ENCODE assay signal across 23 cellular contexts in genomic region chr13:114260818-114261217, GRCh38. TPM values are rescaled to one million over a fixed set of nuclear protein-coding genes. Genes with fewer than 3 reads are reported as not detected.
A peak's percentile ranks its signal among the peaks of the same experiment; 100 is the strongest.
DNase-seq lines count a peak whose midpoint lies in the region; ATAC-seq and TF ChIP-seq lines count a peak whose summit lies in the region.
"Had no signal": no experiment of that assay in that cellular context is flagged by ENCODE, and none has a peak within 500 bp of the region (broad histone marks: within the 10 kb centered on the region; RNA-seq: fewer than 3 reads in every experiment).

No MANE protein-coding gene starts in this region.

- H3K4me3 ChIP-seq in GM12865 (ENCODE audit: low read depth, low read length) (no peak overlapping the region), osteoblast (ENCODE audit: insufficient read depth, low read length) (no peak overlapping the region), lower lobe of right lung (no peak overlapping the region)
- H3K4me3 ChIP-seq: esophagus squamous epithelium, mucosa of descending colon, stomach had no signal

- H3K9me3 ChIP-seq in osteoblast (ENCODE audit: low read depth, low read length) = no peaks in the 10 kb centered on the region
- H3K9me3 ChIP-seq in lower lobe of right lung = no peaks in the 10 kb centered on the region
- H3K9me3 ChIP-seq: BE2C, esophagus squamous epithelium, mucosa of descending colon, stomach had no signal

- H3K27me3 ChIP-seq in osteoblast (ENCODE audit: insufficient read depth, low read length) (no peaks in the 10 kb centered on the region), lower lobe of right lung (ENCODE audit: low read depth) (no peaks in the 10 kb centered on the region)
- H3K27me3 ChIP-seq: BE2C, esophagus squamous epithelium, stomach had no signal

- H3K79me2 ChIP-seq in osteoblast (ENCODE audit: insufficient read depth, low read length) = peaks cover 3% of the 10 kb centered on the region

- H3K9me3 Mint-ChIP-seq in activated CD4-positive, alpha-beta T cell treated with anti-CD3 and anti-CD28 coated beads, Interleukin-2, amount 10 ng/mL, durations not matched to agents 7 days and 5 days = no peaks in the 10 kb centered on the region
- H3K9me3 Mint-ChIP-seq in WTC11 (no peaks in the 10 kb centered on the region), naive B cell (no peaks in the 10 kb centered on the region)

- no peaks in the 10 kb centered on the region for H4K20me1 ChIP-seq in osteoblast (ENCODE audit: insufficient read depth, low read length)

- H3K27ac ChIP-seq in osteoblast (ENCODE audit: low read depth, low read length) (no peak overlapping the region), lower lobe of right lung (no peak overlapping the region)
- H3K27ac ChIP-seq: esophagus squamous epithelium, stomach had no signal

- no peak overlapping the region for H3K4me3 Mint-ChIP-seq in activated CD4-positive, alpha-beta T cell treated with anti-CD3 and anti-CD28 coated beads, Interleukin-2, amount 10 ng/mL, durations not matched to agents 7 days and 5 days
- H3K4me3 Mint-ChIP-seq in WTC11 (no peak overlapping the region), naive B cell (peak overlapping the region in 4 of 8 donors; percentile 3 to 77 (median 58))

- no peaks in the 10 kb centered on the region for H3K27me3 Mint-ChIP-seq in activated CD4-positive, alpha-beta T cell treated with anti-CD3 and anti-CD28 coated beads, Interleukin-2, amount 10 ng/mL, durations not matched to agents 7 days and 5 days
- H3K27me3 Mint-ChIP-seq in WTC11 (ENCODE audit: low read depth) (no peaks in the 10 kb centered on the region), naive B cell (no peaks in the 10 kb centered on the region)

- peak overlapping the region; percentile 32 for H3K27ac Mint-ChIP-seq in activated CD4-positive, alpha-beta T cell treated with anti-CD3 and anti-CD28 coated beads, Interleukin-2, amount 10 ng/mL, durations not matched to agents 7 days and 5 days
- H3K27ac Mint-ChIP-seq in WTC11 (peak overlapping the region; percentile 29; the same call in 1 of the 2 replicates), naive B cell (peak overlapping the region in 5 of 6 donors; percentile 83 to 99 (median 89))

- H3K36me3 ChIP-seq in osteoblast (ENCODE audit: insufficient read depth, low read length) (peaks cover 78% of the 10 kb centered on the region), lower lobe of right lung (peaks cover 100% of the 10 kb centered on the region)

- no peak for ATAC-seq in WTC11
- peak; percentile 49 to 60 for ATAC-seq in naive B cell (ENCODE audit: low read depth in 2 of 2)
- no peak for ATAC-seq in lower lobe of right lung
- ATAC-seq: HCT116, Panc1, sciatic nerve had no signal

- H3K4me1 ChIP-seq in osteoblast (ENCODE audit: insufficient read depth, low read length) (peaks cover 37% of the 10 kb centered on the region), lower lobe of right lung (no peaks in the 10 kb centered on the region)
- H3K4me1 ChIP-seq: BE2C, esophagus squamous epithelium had no signal

- POLR2A ChIA-PET in activated CD4-positive, alpha-beta T cell treated with anti-CD3 and anti-CD28 coated beads, Interleukin-2, amount 10 ng/mL, durations not matched to agents 7 days and 5 days (lab: Charles Lee) = no interaction called here
- POLR2A ChIA-PET in WTC11 (lab: Charles Lee) = no interaction called here

- H2AFZ ChIP-seq in osteoblast (ENCODE audit: low read length) = no peak overlapping the region

- intact Hi-C loops in lower lobe of right lung (cut with DNase I) = no loop called here

- peaks cover 42% of the 10 kb centered on the region for H3K4me1 Mint-ChIP-seq in activated CD4-positive, alpha-beta T cell treated with anti-CD3 and anti-CD28 coated beads, Interleukin-2, amount 10 ng/mL, durations not matched to agents 7 days and 5 days
- H3K4me1 Mint-ChIP-seq in WTC11 (peaks cover 29% of the 10 kb centered on the region), naive B cell (peaks cover 36 to 52% (median 44%) of the 10 kb centered on the region in 3 donors)

- CTCF ChIA-PET in activated CD4-positive, alpha-beta T cell treated with anti-CD3 and anti-CD28 coated beads, Interleukin-2, amount 10 ng/mL, durations not matched to agents 7 days and 5 days (lab: Charles Lee) = no interaction called here
- CTCF ChIA-PET in WTC11 (lab: Charles Lee) = interaction anchor here (1.0 kb wide), 1 partner anchor 10 kb away, joined by 3 read pairs; no protein-coding TSS in a partner anchor

- TF ChIP-seq CTCF in GM12865 (IDR thresholded peaks at IDR 0.05; ENCODE audit: insufficient read depth, low read depth, low read length, missing control alignments) (no peak), WTC11 (IDR thresholded peaks at IDR 0.05) (no peak), osteoblast (IDR thresholded peaks at IDR 0.05; ENCODE audit: extremely low read depth, low read depth, low read length) (no peak), lower lobe of right lung (IDR thresholded peaks at IDR 0.05) (no peak)

- no peak overlapping the region for H3K4me2 ChIP-seq in osteoblast (ENCODE audit: insufficient read depth, low read length)

- DNase-seq in activated CD4-positive, alpha-beta T cell treated with anti-CD3 and anti-CD28 coated beads, Interleukin-2, amount 10 ng/mL, durations not matched to agents 7 days and 5 days = no peak
- DNase-seq in activated CD4-positive, alpha-beta T cell treated with anti-CD3 and anti-CD28 coated beads for 48 hours = no peak
- peak; percentile 20 for DNase-seq in GM12865 (ENCODE audit: low read depth)
- no peak for DNase-seq in WTC11 (ENCODE audit: low spot score)
- peak; percentile 25 for DNase-seq in naive B cell
- DNase-seq in T-helper 9 cell = no peak
- DNase-seq in osteoblast (ENCODE audit: insufficient read length, low spot score, missing footprints) = no peak
- no peak for DNase-seq in lower lobe of right lung
- DNase-seq: 8988T; activated CD4-positive, alpha-beta T cell treated with anti-CD3 and anti-CD28 coated beads for 1 hour; activated gamma-delta T cell; BE2C; effector CD4-positive, alpha-beta T cell; esophagus squamous epithelium; left cardiac atrium; MV-4-11; occipital lobe; stomach; trophoblast cell had no signal

- H3K36me3 Mint-ChIP-seq in activated CD4-positive, alpha-beta T cell treated with anti-CD3 and anti-CD28 coated beads, Interleukin-2, amount 10 ng/mL, durations not matched to agents 7 days and 5 days (ENCODE audit: low read depth) = peaks cover 69% of the 10 kb centered on the region
- H3K36me3 Mint-ChIP-seq in WTC11 (peaks cover 68% of the 10 kb centered on the region), naive B cell (peaks cover 9 to 32% of the 10 kb centered on the region in 2 donors)

TF ChIP-seq in WTC11, 78 proteins besides CTCF, POLR2A, EP300 and RAD21 (continues in another document):
- TF ChIP-seq ZSCAN18 (CRISPR knock-in tag; IDR thresholded peaks at IDR 0.05) (no peak), ZNF416 (CRISPR knock-in tag; IDR thresholded peaks at IDR 0.05) (no peak), HMGXB4 (CRISPR knock-in tag; IDR thresholded peaks at IDR 0.05) (no peak), ZNF396 (CRISPR knock-in tag; IDR thresholded peaks at IDR 0.05; ENCODE audit: borderline replicate concordance) (no peak), HMGA2 (CRISPR knock-in tag; IDR thresholded peaks at IDR 0.05) (no peak)

RNA-seq across cellular contexts. Expression of gene UPF3A, which starts 20.6 kb away (rescaled TPM):
- total RNA-seq in activated CD4-positive, alpha-beta T cell treated with anti-CD3 and anti-CD28 coated beads, Interleukin-2, amount 10 ng/mL, durations not matched to agents 7 days and 5 days = 10 to 100 TPM; 55.1 to 62.1 TPM
- total RNA-seq in WTC11 (2021) (64.2 to 71.9 TPM (median 68.7 TPM) in 3 replicates), osteoblast (25.0 and 28.9 TPM in 2 replicates), lower lobe of right lung (38.9 TPM)
- polyA plus RNA-seq in naive B cell (ENCODE audit: low read depth in 6 of 6) = 10 to 100 TPM; 17.0 to 26.8 (median 23.0) TPM

RNA-seq across cellular contexts. Expression of gene CDC16, which starts 26.1 kb away (rescaled TPM):
- total RNA-seq in activated CD4-positive, alpha-beta T cell treated with anti-CD3 and anti-CD28 coated beads, Interleukin-2, amount 10 ng/mL, durations not matched to agents 7 days and 5 days = 10 to 100 TPM; 81.6 to 85.4 TPM
- total RNA-seq in WTC11 (2021) (65.6 to 73.5 TPM (median 67.9 TPM) in 3 replicates), osteoblast (82.2 and 85.7 TPM in 2 replicates), lower lobe of right lung (66.5 TPM)
- polyA plus RNA-seq in naive B cell (ENCODE audit: low read depth in 6 of 6) = 10 to 100 TPM; 21.4 to 29.9 (median 24.5) TPM

RNA-seq across cellular contexts. Expression of gene CHAMP1, which starts 53.5 kb away (rescaled TPM):
- total RNA-seq in activated CD4-positive, alpha-beta T cell treated with anti-CD3 and anti-CD28 coated beads, Interleukin-2, amount 10 ng/mL, durations not matched to agents 7 days and 5 days = 10 to 100 TPM; 31.9 to 34.8 TPM
- total RNA-seq in WTC11 (2021) (29.5 to 31.7 TPM (median 30.6 TPM) in 3 replicates), osteoblast (9.4 and 10.3 TPM in 2 replicates), lower lobe of right lung (19.3 TPM)
- polyA plus RNA-seq in naive B cell (ENCODE audit: low read depth in 6 of 6) = 10 to 100 TPM in 5 of 6 donors, 1 to 10 TPM in 1; 5.6 to 26.3 (median 17.7) TPM

Comparison
In these comparisons a context has a peak if more than half of its experiments do, and no peak if none do; other contexts are left out.
1. DNase-seq: peak in GM12865 (single experiment) and naive B cell (single experiment); none in activated CD4-positive, alpha-beta T cell treated with anti-CD3 and anti-CD28 coated beads, Interleukin-2, amount 10 ng/mL, durations not matched to agents 7 days and 5 days (single experiment), activated CD4-positive, alpha-beta T cell treated with anti-CD3 and anti-CD28 coated beads for 48 hours (single experiment), WTC11 (single experiment), T-helper 9 cell (single experiment), osteoblast (single experiment) and lower lobe of right lung (single experiment).
2. H3K27ac Mint-ChIP-seq: peak in every context shown above with its lines; median percentile 89 in naive B cell; 32 in activated CD4-positive, alpha-beta T cell treated with anti-CD3 and anti-CD28 coated beads, Interleukin-2, amount 10 ng/mL, durations not matched to agents 7 days and 5 days; 29 in WTC11.
3. ATAC-seq: peak in naive B cell (2 of 2); none in WTC11 (single experiment) and lower lobe of right lung (0 of 2).